In genomic region chr5:123681061-123681460, GRCh38 we compare ENCODE assay signal across 26 cellular contexts.
A peak's percentile ranks its signal among the peaks of the same experiment; 100 is the strongest.
DNase-seq lines count a peak whose midpoint lies in the region; ATAC-seq and TF ChIP-seq lines count a peak whose summit lies in the region.
"Had no signal": no experiment of that assay in that cellular context is flagged by ENCODE, and none has a peak within 500 bp of the region (broad histone marks: within the 10 kb centered on the region; RNA-seq: fewer than 3 reads in every experiment).

No MANE protein-coding gene starts in this region.

- H2BK5ac ChIP-seq in mesenchymal stem cell (ENCODE audit: low read depth, low read length, poor library complexity, severe bottlenecking) = no peak overlapping the region

- H2BK120ac ChIP-seq in mesenchymal stem cell (ENCODE audit: low read depth, low read length) = no peak overlapping the region

- peaks cover 8% of the 10 kb centered on the region for H3K4me1 ChIP-seq in BLaER1
- H3K4me1 ChIP-seq in mesenchymal stem cell (ENCODE audit: control insufficient read depth, insufficient read depth, low read depth, low read length) = no peaks in the 10 kb centered on the region
- H3K4me1 ChIP-seq: Caco-2, SJCRH30 had no signal

- H3K79me1 ChIP-seq in mesenchymal stem cell (replicated peaks; ENCODE audit: low read length, poor library complexity, severe bottlenecking) = no peaks in the 10 kb centered on the region

- H4K20me1 ChIP-seq in BLaER1 = no peaks in the 10 kb centered on the region

- H3K14ac ChIP-seq in mesenchymal stem cell (ENCODE audit: low read length in 2 of 2) = no peak overlapping the region

- peaks cover 34% of the 10 kb centered on the region for H3K9me3 ChIP-seq in BLaER1
- H3K9me3 ChIP-seq in mesenchymal stem cell (ENCODE audit: control insufficient read depth, low read length) = peaks cover 27% of the 10 kb centered on the region

- H3K4me2 ChIP-seq in BLaER1 (peak overlapping the region; percentile 22; the same call in 1 of the 2 replicates), mesenchymal stem cell (ENCODE audit: low read length, poor library complexity, severe bottlenecking) (no peak overlapping the region)

- no peak overlapping the region for H4K8ac ChIP-seq in mesenchymal stem cell (ENCODE audit: low read length)

- H3K36me3 ChIP-seq in BLaER1 (no peaks in the 10 kb centered on the region), mesenchymal stem cell (ENCODE audit: control insufficient read depth in 1 of 2, insufficient read depth in 2 of 2, low read depth in 1 of 2, low read length in 2 of 2) (no peaks in the 10 kb centered on the region)
- H3K36me3 ChIP-seq: SJCRH30 had no signal

- no peak overlapping the region for H2AK5ac ChIP-seq in mesenchymal stem cell (ENCODE audit: low read length, severe bottlenecking)

- ATAC-seq in GM18868 (IDR thresholded peaks at IDR 0.05; ENCODE audit: unreplicated experiment) (no peak), GM18519 (IDR thresholded peaks at IDR 0.05; ENCODE audit: low FRiP score, unreplicated experiment) (no peak)
- ATAC-seq: CD8-positive, alpha-beta T cell; Right ventricle myocardium inferior had no signal

- H2BK15ac ChIP-seq in mesenchymal stem cell (ENCODE audit: low read depth, poor library complexity, severe bottlenecking) = no peak overlapping the region

- in situ Hi-C loops in astrocyte of the cerebellum (cut with HindIII; ENCODE audit: low sequenced_read_pairs) = no loop called here

- no peak overlapping the region for H4K91ac ChIP-seq in mesenchymal stem cell (ENCODE audit: low read length)

- DNase-seq in LHCN-M2 (ENCODE audit: low read depth) = peak; percentile 80
- DNase-seq in astrocyte of the cerebellum (ENCODE audit: low read depth) = peak; percentile 20
- DNase-seq in mesenchymal stem cell = peak; percentile 73
- DNase-seq in cortex of kidney (lab: John Stamatoyannopoulos, UW) = no peak
- no peak for DNase-seq in activated CD4-positive, alpha-beta T cell treated with anti-CD3 and anti-CD28 coated beads for 1 hour
- DNase-seq: AML-193; Caco-2; CD8-positive, alpha-beta T cell; DMS79; GF-D8; GM23248; H9; MV-4-11; NCI-H1105; NCI-H146; NCI-H1930; NCI-H2107; NCI-H446; NCI-H524 treated with DMSO at 0.1 percent for 48 hours; NCI-H774; SJCRH30 had no signal

- no peak overlapping the region for H3K23ac ChIP-seq in mesenchymal stem cell (ENCODE audit: low read length in 2 of 2)

- H3K27me3 ChIP-seq in BLaER1 (no peaks in the 10 kb centered on the region), mesenchymal stem cell (ENCODE audit: control insufficient read depth in 1 of 2, insufficient read depth in 1 of 2, low read length in 2 of 2) (no peaks in the 10 kb centered on the region)
- H3K27me3 ChIP-seq: SJCRH30 had no signal

- no peak overlapping the region for H3K9ac ChIP-seq in BLaER1
- no peak overlapping the region for H3K9ac ChIP-seq in mesenchymal stem cell (ENCODE audit: low read length)
- H3K9ac ChIP-seq: GM23248 had no signal

- H3K18ac ChIP-seq in mesenchymal stem cell (ENCODE audit: low read depth in 1 of 2, low read length in 2 of 2) = no peak overlapping the region

- no peak overlapping the region for H2AFZ ChIP-seq in mesenchymal stem cell (ENCODE audit: low read depth, low read length)
- H2AFZ ChIP-seq: GM23248 had no signal

- no peak overlapping the region for H3K4me3 ChIP-seq in BLaER1
- no peak overlapping the region for H3K4me3 ChIP-seq in astrocyte of the cerebellum (ENCODE audit: low read depth, low read length)
- H3K4me3 ChIP-seq in mesenchymal stem cell (ENCODE audit: insufficient read depth in 1 of 2, low read depth in 1 of 2, low read length in 2 of 2) = no peak overlapping the region
- H3K4me3 ChIP-seq: GM23248, SJCRH30 had no signal

- TF ChIP-seq CTCF in astrocyte of the cerebellum (IDR thresholded peaks at IDR 0.05; ENCODE audit: low read depth, low read length, missing control alignments) = no peak

- H3K27ac ChIP-seq in BLaER1 (no peak overlapping the region), mesenchymal stem cell (ENCODE audit: low read length, poor library complexity, severe bottlenecking) (no peak overlapping the region)
- H3K27ac ChIP-seq: C4-2B, GM23248, SJCRH30 had no signal

- H3K4ac ChIP-seq in mesenchymal stem cell (ENCODE audit: low read depth in 1 of 2, low read length in 2 of 2) = no peak overlapping the region

- no peak overlapping the region for H2BK12ac ChIP-seq in mesenchymal stem cell (ENCODE audit: low read length in 2 of 2)

Comparison
In these comparisons a context has a peak if more than half of its experiments do, and no peak if none do; other contexts are left out.
1. DNase-seq: peak in LHCN-M2 (single experiment), astrocyte of the cerebellum (single experiment) and mesenchymal stem cell (single experiment); none in cortex of kidney (single experiment) and activated CD4-positive, alpha-beta T cell treated with anti-CD3 and anti-CD28 coated beads for 1 hour (single experiment).